ENCODE assay signal across 8 cellular contexts in the genomic region with DNA sequence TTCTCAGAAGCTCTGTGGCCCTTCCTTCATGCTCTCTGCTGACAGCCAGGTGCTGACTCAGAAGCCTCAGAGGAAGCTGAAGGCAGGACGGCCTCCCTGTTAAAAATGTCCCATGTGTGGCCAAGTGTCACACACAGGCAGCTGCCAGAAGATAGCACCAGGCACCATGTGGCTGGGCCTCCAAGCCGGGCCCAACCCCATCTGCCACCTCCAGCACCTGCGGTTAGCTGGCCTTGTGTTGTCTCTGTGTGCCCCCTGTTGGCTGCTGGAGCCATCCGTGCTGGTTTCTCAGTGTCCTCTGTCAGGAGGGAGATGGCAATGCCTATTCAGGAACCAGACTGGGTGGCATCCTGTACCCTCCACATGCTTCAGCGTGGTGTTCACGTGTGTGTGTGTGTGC.
A peak's percentile ranks its signal among the peaks of the same experiment; 100 is the strongest.
DNase-seq lines count a peak whose midpoint lies in the region; ATAC-seq and TF ChIP-seq lines count a peak whose summit lies in the region.

No MANE protein-coding gene starts in this region.

- no peaks in the 10 kb centered on the region for H3K9me3 Mint-ChIP-seq in activated CD4-positive, alpha-beta memory T cell treated with anti-CD3 and anti-CD28 coated beads for 36 hours

- no peak overlapping the region for H3K27ac Mint-ChIP-seq in activated CD4-positive, alpha-beta memory T cell treated with anti-CD3 and anti-CD28 coated beads for 36 hours

- H3K4me3 ChIP-seq in AG09309 (ENCODE audit: control insufficient read depth, low read depth, low read length) (no peak overlapping the region), NB4 (ENCODE audit: low read depth, low read length) (no peak overlapping the region)

- CTCF ChIA-PET in activated CD4-positive, alpha-beta memory T cell treated with anti-CD3 and anti-CD28 coated beads for 36 hours (lab: Charles Lee), result interaction anchor here (0.9 kb wide), 1 partner anchor 138 kb away, joined by 3 read pairs; no protein-coding TSS in a partner anchor

- H3K4me3 Mint-ChIP-seq in activated CD4-positive, alpha-beta memory T cell treated with anti-CD3 and anti-CD28 coated beads for 36 hours, result no peak overlapping the region

- H3K27me3 Mint-ChIP-seq in activated CD4-positive, alpha-beta memory T cell treated with anti-CD3 and anti-CD28 coated beads for 36 hours, result no peaks in the 10 kb centered on the region

- ATAC-seq in HG03045 (IDR thresholded peaks at IDR 0.05; ENCODE audit: unreplicated experiment) (no peak), GM19455 (IDR thresholded peaks at IDR 0.05; ENCODE audit: unreplicated experiment) (no peak), HG03280 (IDR thresholded peaks at IDR 0.05; ENCODE audit: unreplicated experiment) (no peak)

- intact Hi-C loops in activated CD4-positive, alpha-beta memory T cell treated with anti-CD3 and anti-CD28 coated beads for 36 hours (cut with micrococcal nuclease), result no loop called here

- no peak for DNase-seq in AG09309 (ENCODE audit: low read depth)
- peak; percentile 49 for DNase-seq in GM13977 (ENCODE audit: low spot score)
- peak; percentile 47 for DNase-seq in NB4 (ENCODE audit: low read depth)
- peak; percentile 23 for DNase-seq in activated CD4-positive, alpha-beta memory T cell treated with anti-CD3 and anti-CD28 coated beads for 36 hours
- DNase-seq in left kidney (ENCODE audit: low read depth, low spot score), result peak; percentile 51

- no peak for TF ChIP-seq POLR2A in NB4 (IDR thresholded peaks at IDR 0.05; ENCODE audit: extremely low read depth, insufficient read length)

- TF ChIP-seq CTCF in AG09309 (IDR thresholded peaks at IDR 0.05; ENCODE audit: control insufficient read depth, insufficient read depth, low read depth, low read length, missing control alignments), result peak; percentile 36
- peak; percentile 35 for TF ChIP-seq CTCF in GM13977 (IDR thresholded peaks at IDR 0.05; ENCODE audit: extremely low read depth, insufficient read depth, missing control alignments)
- TF ChIP-seq CTCF in NB4 (IDR thresholded peaks at IDR 0.05; ENCODE audit: low read depth, low read length), result peak; percentile 22

- H3K36me3 Mint-ChIP-seq in activated CD4-positive, alpha-beta memory T cell treated with anti-CD3 and anti-CD28 coated beads for 36 hours, result no peaks in the 10 kb centered on the region

- in situ Hi-C loops in GM13977 (cut with MboI; ENCODE audit: low pct_unique_long_range_greater_than_20kb, low sequenced_read_pairs, unreplicated experiment), result no loop called here

- POLR2A ChIA-PET in activated CD4-positive, alpha-beta memory T cell treated with anti-CD3 and anti-CD28 coated beads for 36 hours (lab: Charles Lee), result no interaction called here

- no peaks in the 10 kb centered on the region for H3K4me1 Mint-ChIP-seq in activated CD4-positive, alpha-beta memory T cell treated with anti-CD3 and anti-CD28 coated beads for 36 hours (ENCODE audit: low read depth)
